28 cellular contexts compared by ENCODE assay signal in the genomic region with DNA sequence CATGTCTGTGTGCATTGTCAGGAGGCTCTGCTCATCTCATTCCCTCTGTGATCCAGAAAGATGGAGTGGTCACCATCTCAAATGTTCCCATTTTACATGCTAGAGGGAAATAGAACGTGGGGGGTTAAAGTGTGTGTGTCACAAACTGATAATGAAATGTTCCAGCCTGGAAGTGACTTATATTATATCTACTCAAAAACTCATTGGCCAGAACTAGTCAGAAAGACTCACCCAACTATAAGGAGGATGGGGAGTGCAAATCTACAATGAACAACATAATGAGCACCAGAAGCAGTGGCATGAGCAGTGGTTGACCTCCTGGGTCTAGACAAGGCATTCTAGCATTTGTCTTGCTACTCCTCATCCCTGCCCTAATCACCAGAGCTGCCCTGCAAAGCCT.
"Had no signal": no experiment of that assay in that cellular context is flagged by ENCODE, and none has a peak within 500 bp of the region (broad histone marks: within the 10 kb centered on the region; RNA-seq: fewer than 3 reads in every experiment).

No MANE protein-coding gene starts in this region.

- ATAC-seq: effector memory CD8-positive, alpha-beta T cell; esophagus mucosa; foreskin keratinocyte; gastrocnemius medialis; gastroesophageal sphincter; heart left ventricle; heart right ventricle had no signal

- H3K27me3 ChIP-seq: colonic mucosa, dorsolateral prefrontal cortex, esophagus muscularis mucosa, esophagus squamous epithelium, gastrocnemius medialis, gastroesophageal sphincter, heart left ventricle, heart right ventricle had no signal

- H3K4me1 ChIP-seq: colonic mucosa, esophagus muscularis mucosa, esophagus squamous epithelium, foreskin keratinocyte, gastroesophageal sphincter had no signal

- H3K27ac ChIP-seq: colonic mucosa, coronary artery, dorsolateral prefrontal cortex, epithelial cell of prostate, esophagus muscularis mucosa, esophagus squamous epithelium, foreskin keratinocyte, gastrocnemius medialis, gastroesophageal sphincter, heart left ventricle, heart right ventricle had no signal

- DNase-seq: colonic mucosa; cortex of kidney; dermis blood vessel endothelial cell; dorsolateral prefrontal cortex; effector CD4-positive, alpha-beta T cell; effector CD8-positive, alpha-beta T cell; effector memory CD4-positive, alpha-beta T cell; effector memory CD8-positive, alpha-beta T cell; endodermal cell; erythroblast; esophagus squamous epithelium; foreskin fibroblast; foreskin keratinocyte; foreskin melanocyte; gastrocnemius medialis; glutamatergic neuron; head of caudate nucleus; heart left ventricle; heart right ventricle had no signal

- FAIRE-seq: colon, endometrium, endothelial cell of umbilical vein, frontal cortex had no signal

- H3K36me3 ChIP-seq: colonic mucosa, esophagus muscularis mucosa, esophagus squamous epithelium, gastrocnemius medialis, gastroesophageal sphincter, heart left ventricle, heart right ventricle had no signal

- H3K9me3 ChIP-seq: colonic mucosa, esophagus muscularis mucosa, esophagus squamous epithelium, gastrocnemius medialis, gastroesophageal sphincter, heart left ventricle, heart right ventricle had no signal

- H3K4me3 ChIP-seq: colonic mucosa, coronary artery, dorsolateral prefrontal cortex, esophagus muscularis mucosa, esophagus squamous epithelium, gastrocnemius medialis, gastroesophageal sphincter, heart left ventricle, heart right ventricle had no signal
